ENCODE assay signal across 9 cellular contexts in genomic region chr1:8412183-8412831, GRCh38.
DNase-seq lines count a peak whose midpoint lies in the region; ATAC-seq and TF ChIP-seq lines count a peak whose summit lies in the region.
"Had no signal": no experiment of that assay in that cellular context is flagged by ENCODE, and none has a peak within 500 bp of the region (broad histone marks: within the 10 kb centered on the region; RNA-seq: fewer than 3 reads in every experiment).

No MANE protein-coding gene starts in this region.

- H3K4me1 ChIP-seq in transverse colon, result peaks cover 66 to 99% (median 91%) of the 10 kb centered on the region in 4 donors

- 22 to 26% methylated on average over 3 to 8 of the region's 8 CpGs for WGBS in transverse colon (ENCODE audit: low coverage in 1 of 2), 2 donors

- in situ Hi-C loops in transverse colon (cut with MboI; ENCODE audit: low pct_ligation_motif_present in 1 of 4, low pct_unique_long_range_greater_than_20kb in 1 of 4, low sequenced_read_pairs in 3 of 4), result no loop called here

- no peaks in the 10 kb centered on the region for H3K36me3 ChIP-seq in transverse colon

- peak; percentile 0 for TF ChIP-seq EP300 in transverse colon (IDR thresholded peaks at IDR 0.05; ENCODE audit: low read depth)

- ATAC-seq in left colon, result peak; percentile 49
- ATAC-seq in GM19328 (IDR thresholded peaks at IDR 0.05; ENCODE audit: unreplicated experiment), result no peak
- no peak for ATAC-seq in HG02973 (IDR thresholded peaks at IDR 0.05; ENCODE audit: unreplicated experiment)

- H3K4me3 ChIP-seq in transverse colon, result no peak overlapping the region

- peak overlapping the region; percentile 91 to 99 (median 98) for H3K27ac ChIP-seq in transverse colon

- no peaks in the 10 kb centered on the region for H3K27me3 Mint-ChIP-seq in chondrocyte (ENCODE audit: low read depth)
- H3K27me3 Mint-ChIP-seq: activated naive CD8-positive, alpha-beta T cell treated with anti-CD3 and anti-CD28 coated beads, Interleukin-2, amount 10 ng/mL, durations not matched to agents 7 days and 5 days had no signal

- no peak for TF ChIP-seq POLR2A in transverse colon (IDR thresholded peaks at IDR 0.05)

- peak overlapping the region; percentile 86 for H3K27ac Mint-ChIP-seq in chondrocyte (ENCODE audit: unreplicated experiment)
- H3K27ac Mint-ChIP-seq: activated naive CD8-positive, alpha-beta T cell treated with anti-CD3 and anti-CD28 coated beads, Interleukin-2, amount 10 ng/mL, durations not matched to agents 7 days and 5 days had no signal

- peak; percentile 97 for DNase-seq in LHCN-M2 (ENCODE audit: low read depth)
- no peak for DNase-seq in chondrocyte (ENCODE audit: low spot score)
- DNase-seq in left colon, result no peak
- DNase-seq in transverse colon, result peak; percentile 47
- DNase-seq in putamen (ENCODE audit: low spot score), result no peak
- DNase-seq: activated naive CD8-positive, alpha-beta T cell treated with anti-CD3 and anti-CD28 coated beads, Interleukin-2, amount 10 ng/mL, durations not matched to agents 7 days and 5 days; NCI-H526 treated with DMSO at 0.1 percent for 48 hours had no signal

- no peaks in the 10 kb centered on the region for H3K9me3 Mint-ChIP-seq in chondrocyte (ENCODE audit: low read depth)
- H3K9me3 Mint-ChIP-seq: activated naive CD8-positive, alpha-beta T cell treated with anti-CD3 and anti-CD28 coated beads, Interleukin-2, amount 10 ng/mL, durations not matched to agents 7 days and 5 days had no signal

- TF ChIP-seq CTCF in chondrocyte (IDR thresholded peaks at IDR 0.05) (peak; percentile 44), transverse colon (IDR thresholded peaks at IDR 0.05) (no peak)

- intact Hi-C loops in left colon (cut with DNase I, micrococcal nuclease), result no loop called here
- intact Hi-C loops in transverse colon (cut with DNase I; ENCODE audit: low total_unique reads), result loop anchor here (5.0 kb wide), 1 partner anchor 40 kb away; no protein-coding TSS in a partner anchor

- H3K36me3 Mint-ChIP-seq in chondrocyte (ENCODE audit: low read depth), result peaks cover 10% of the 10 kb centered on the region

- H3K4me1 Mint-ChIP-seq in chondrocyte (ENCODE audit: low read depth), result peaks cover 70% of the 10 kb centered on the region

- H3K9me3 ChIP-seq in transverse colon, result no peaks in the 10 kb centered on the region

- H3K27me3 ChIP-seq in transverse colon, result no peaks in the 10 kb centered on the region

- no peak overlapping the region for H3K4me3 Mint-ChIP-seq in chondrocyte (ENCODE audit: unreplicated experiment)
- H3K4me3 Mint-ChIP-seq: activated naive CD8-positive, alpha-beta T cell treated with anti-CD3 and anti-CD28 coated beads, Interleukin-2, amount 10 ng/mL, durations not matched to agents 7 days and 5 days had no signal

Comparison
In these comparisons a context has a peak if more than half of its experiments do, and no peak if none do; other contexts are left out.
1. DNase-seq: peak in LHCN-M2 (single experiment) and transverse colon (single experiment); none in chondrocyte (single experiment), left colon (0 of 2) and putamen (single experiment).